Comparison of ENCODE assay signal across 28 cellular contexts in the genomic region with DNA sequence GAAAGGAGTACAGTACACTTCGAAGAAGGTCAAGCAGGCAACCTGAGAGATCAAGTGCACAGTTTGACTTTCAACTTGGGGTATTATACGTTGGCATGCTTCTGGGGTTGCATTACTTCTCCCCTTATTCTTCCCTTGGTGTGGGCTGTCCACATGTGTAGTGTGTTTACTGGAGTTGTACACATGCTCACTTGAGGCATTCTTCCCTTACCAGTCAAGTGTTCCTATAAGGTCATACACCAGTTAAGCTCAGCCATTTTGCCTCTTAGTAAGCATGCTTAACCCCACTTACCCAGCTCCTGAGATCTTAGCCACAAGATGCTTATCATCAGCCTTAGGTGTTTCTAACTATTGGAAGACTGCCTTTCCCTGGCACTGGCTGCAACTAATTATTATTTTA.
"Had no signal": no experiment of that assay in that cellular context is flagged by ENCODE, and none has a peak within 500 bp of the region (broad histone marks: within the 10 kb centered on the region; RNA-seq: fewer than 3 reads in every experiment).

No MANE protein-coding gene starts in this region.

- H3K9me3 ChIP-seq: pancreas, testis had no signal

- H3K4me1 ChIP-seq: foreskin keratinocyte, heart right ventricle, pancreas, psoas muscle, sigmoid colon, testis, transverse colon had no signal

- ATAC-seq: esophagus mucosa; foreskin keratinocyte; heart right ventricle; left lobe of liver; naive thymus-derived CD8-positive, alpha-beta T cell; pancreas; psoas muscle had no signal

- H3K27me3 Mint-ChIP-seq: activated CD4-positive, alpha-beta memory T cell treated with anti-CD3 and anti-CD28 coated beads, Interleukin-2, amount 10 ng/mL, durations not matched to agents 7 days and 5 days; activated CD4-positive, alpha-beta T cell treated with anti-CD3 and anti-CD28 coated beads, Interleukin-2, amount 10 ng/mL, durations not matched to agents 7 days and 5 days; naive thymus-derived CD8-positive, alpha-beta T cell had no signal

- H3K4me3 Mint-ChIP-seq: activated CD4-positive, alpha-beta memory T cell treated with anti-CD3 and anti-CD28 coated beads, Interleukin-2, amount 10 ng/mL, durations not matched to agents 7 days and 5 days; activated CD4-positive, alpha-beta T cell treated with anti-CD3 and anti-CD28 coated beads, Interleukin-2, amount 10 ng/mL, durations not matched to agents 7 days and 5 days; activated naive CD4-positive, alpha-beta T cell treated with anti-CD3 and anti-CD28 coated beads for 36 hours; dendritic cell treated with granulocyte-macrophage colony-stimulating factor and Interleukin-4, amounts not matched to agents 40 ng/mL and 50 ng/mL, for 4 days; endodermal cell; naive thymus-derived CD8-positive, alpha-beta T cell; neural crest cell had no signal

- DNase-seq: activated CD4-positive, alpha-beta memory T cell treated with anti-CD3 and anti-CD28 coated beads, Interleukin-2, amount 10 ng/mL, durations not matched to agents 7 days and 5 days; activated CD4-positive, alpha-beta T cell treated with anti-CD3 and anti-CD28 coated beads for 1 hour; activated CD4-positive, alpha-beta T cell treated with anti-CD3 and anti-CD28 coated beads, Interleukin-2, amount 10 ng/mL, durations not matched to agents 7 days and 5 days; activated effector memory CD4-positive, alpha-beta T cell treated with Interleukin-2 at 50 U/mL for 16 hours; activated naive CD4-positive, alpha-beta T cell treated with anti-CD3 and anti-CD28 coated beads for 36 hours; activated T-cell treated with anti-CD3 and anti-CD28 coated beads for 4 hours; amygdala; central memory CD4-positive, alpha-beta T cell; endodermal cell; foreskin keratinocyte; heart right ventricle; kidney glomerular epithelial cell; naive thymus-derived CD8-positive, alpha-beta T cell; nucleus accumbens; pancreas; psoas muscle; sigmoid colon; small intestine; stimulated activated CD4-positive, alpha-beta T cell treated with anti-CD3 and anti-CD28 coated beads, Interleukin-4, amount 100 ng/mL, for 4 hours; stimulated activated CD8-positive, alpha-beta memory T cell treated with anti-CD3 and anti-CD28 coated beads, Interleukin-4, amount 100 ng/mL, for 48 hours; stimulated activated naive CD4-positive, alpha-beta T cell; T-helper 2 cell; testis; transverse colon had no signal

- H3K27me3 ChIP-seq: foreskin keratinocyte, heart right ventricle, pancreas, sigmoid colon, testis, transverse colon had no signal

- H3K36me3 ChIP-seq: heart right ventricle, pancreas, sigmoid colon, transverse colon had no signal

- H3K4me3 ChIP-seq: heart right ventricle, pancreas, psoas muscle, sigmoid colon, testis, transverse colon had no signal

- H3K27ac Mint-ChIP-seq: activated CD4-positive, alpha-beta memory T cell treated with anti-CD3 and anti-CD28 coated beads, Interleukin-2, amount 10 ng/mL, durations not matched to agents 7 days and 5 days; activated CD4-positive, alpha-beta T cell treated with anti-CD3 and anti-CD28 coated beads, Interleukin-2, amount 10 ng/mL, durations not matched to agents 7 days and 5 days; activated naive CD4-positive, alpha-beta T cell treated with anti-CD3 and anti-CD28 coated beads for 36 hours; dendritic cell treated with granulocyte-macrophage colony-stimulating factor and Interleukin-4, amounts not matched to agents 40 ng/mL and 50 ng/mL, for 4 days; endodermal cell had no signal

- H3K27ac ChIP-seq: foreskin keratinocyte, heart right ventricle, pancreas, psoas muscle, sigmoid colon, testis, transverse colon had no signal
